ENCODE assay signal across 8 cellular contexts in the genomic region with DNA sequence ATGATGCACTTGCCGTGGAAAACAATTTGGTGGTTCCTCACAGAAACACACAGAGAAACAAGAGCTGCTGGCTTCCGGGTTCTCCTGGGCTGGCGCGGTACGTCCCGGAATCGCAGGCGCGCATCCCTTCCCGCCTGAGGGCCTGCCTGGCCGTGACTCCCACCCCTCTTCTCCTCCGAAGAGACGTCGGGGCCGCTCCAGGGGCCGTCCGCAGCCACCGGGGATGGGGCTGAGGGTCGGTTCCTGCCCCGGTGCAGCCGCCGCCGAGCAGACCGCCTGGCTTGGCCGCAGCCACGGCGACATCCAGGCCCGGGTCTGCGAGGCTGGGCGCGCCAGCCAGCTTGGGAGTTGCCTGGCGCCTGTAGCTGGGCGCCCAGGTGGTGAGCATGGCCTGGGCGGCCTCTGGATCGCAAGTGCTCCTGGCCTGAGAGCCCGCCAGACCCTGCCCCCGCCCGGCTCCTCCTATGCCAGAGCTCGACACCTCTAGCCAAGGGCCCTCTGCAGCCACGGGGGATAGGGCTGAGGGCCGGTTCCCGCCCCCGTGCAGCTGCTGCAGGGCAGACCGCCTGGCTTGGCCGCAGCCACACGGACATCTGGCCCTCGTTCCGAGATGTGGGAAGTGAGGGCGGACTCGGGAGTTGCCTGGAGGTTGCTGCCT.
DNase-seq lines count a peak whose midpoint lies in the region; ATAC-seq and TF ChIP-seq lines count a peak whose summit lies in the region.
"Not testable (repeated sequence)": the region's sequence is repeated elsewhere in the genome, so short reads cannot be mapped to it uniquely, and the experiment has no call there.

No MANE protein-coding gene starts in this region.

- H3K9ac ChIP-seq in adipocyte (ENCODE audit: low read length) = not testable (repeated sequence)

- H3K36me3 ChIP-seq in adipocyte (ENCODE audit: control insufficient read depth, insufficient read depth, low read length, severe bottlenecking); neuron (ENCODE audit: insufficient read depth, low read length): not testable (repeated sequence)

- H3K4me1 Mint-ChIP-seq in glutamatergic neuron (ENCODE audit: low read depth, unreplicated experiment) = not testable (repeated sequence)

- H3K36me3 Mint-ChIP-seq in glutamatergic neuron (ENCODE audit: unreplicated experiment) = not testable (repeated sequence)

- not testable (repeated sequence) for H3K4me1 ChIP-seq in adipocyte (ENCODE audit: control insufficient read depth, insufficient read depth, low read length); neuron (ENCODE audit: insufficient read depth, low read length)

- H3K4me3 ChIP-seq in adipocyte (ENCODE audit: low read length) = peak overlapping the region; percentile 77
- peak overlapping the region; percentile 44 for H3K4me3 ChIP-seq in neuron (ENCODE audit: low read length)

- H3K27me3 ChIP-seq in adipocyte (replicated peaks; ENCODE audit: control insufficient read depth, insufficient read depth, low read length); neuron (ENCODE audit: insufficient read depth, low read length): not testable (repeated sequence)

- peaks cover 10% of the 10 kb centered on the region for H3K27me3 Mint-ChIP-seq in glutamatergic neuron (ENCODE audit: unreplicated experiment)

- peak overlapping the region; percentile 53 for H2AFZ ChIP-seq in neuron (ENCODE audit: low read depth, low read length)

- ATAC-seq in GM21447 (IDR thresholded peaks at IDR 0.05; ENCODE audit: unreplicated experiment) (peak; percentile 35), HG03139 (IDR thresholded peaks at IDR 0.05; ENCODE audit: unreplicated experiment) (peak; percentile 4)

- TF ChIP-seq CTCF in glutamatergic neuron (IDR thresholded peaks at IDR 0.05; ENCODE audit: partially characterized antibody, unreplicated experiment) = not testable (repeated sequence)

- H3K27ac ChIP-seq in substantia nigra (ENCODE audit: low read depth, low read length, poor library complexity, severe bottlenecking) = peak overlapping the region; percentile 74

- peak overlapping the region; percentile 42 for H3K4me3 Mint-ChIP-seq in glutamatergic neuron (ENCODE audit: unreplicated experiment)

- DNase-seq in Daoy (ENCODE audit: low read depth) = peak; percentile 58
- peak; percentile 57 for DNase-seq in SK-N-DZ (ENCODE audit: low spot score)
- DNase-seq in adipocyte (ENCODE audit: low read depth) = peak; percentile 23
- DNase-seq in glutamatergic neuron = peak; percentile 74
- DNase-seq in substantia nigra (lab: John Stamatoyannopoulos, UW) = not testable (repeated sequence)

- not testable (repeated sequence) for H3K9me3 ChIP-seq in adipocyte (ENCODE audit: control insufficient read depth, low read length); neuron (ENCODE audit: low read length)

- H3K27ac Mint-ChIP-seq in glutamatergic neuron (ENCODE audit: unreplicated experiment) = not testable (repeated sequence)

- not testable (repeated sequence) for H3K9me3 Mint-ChIP-seq in glutamatergic neuron (ENCODE audit: unreplicated experiment)
